1 cellular context compared by ENCODE assay signal in the genomic region with DNA sequence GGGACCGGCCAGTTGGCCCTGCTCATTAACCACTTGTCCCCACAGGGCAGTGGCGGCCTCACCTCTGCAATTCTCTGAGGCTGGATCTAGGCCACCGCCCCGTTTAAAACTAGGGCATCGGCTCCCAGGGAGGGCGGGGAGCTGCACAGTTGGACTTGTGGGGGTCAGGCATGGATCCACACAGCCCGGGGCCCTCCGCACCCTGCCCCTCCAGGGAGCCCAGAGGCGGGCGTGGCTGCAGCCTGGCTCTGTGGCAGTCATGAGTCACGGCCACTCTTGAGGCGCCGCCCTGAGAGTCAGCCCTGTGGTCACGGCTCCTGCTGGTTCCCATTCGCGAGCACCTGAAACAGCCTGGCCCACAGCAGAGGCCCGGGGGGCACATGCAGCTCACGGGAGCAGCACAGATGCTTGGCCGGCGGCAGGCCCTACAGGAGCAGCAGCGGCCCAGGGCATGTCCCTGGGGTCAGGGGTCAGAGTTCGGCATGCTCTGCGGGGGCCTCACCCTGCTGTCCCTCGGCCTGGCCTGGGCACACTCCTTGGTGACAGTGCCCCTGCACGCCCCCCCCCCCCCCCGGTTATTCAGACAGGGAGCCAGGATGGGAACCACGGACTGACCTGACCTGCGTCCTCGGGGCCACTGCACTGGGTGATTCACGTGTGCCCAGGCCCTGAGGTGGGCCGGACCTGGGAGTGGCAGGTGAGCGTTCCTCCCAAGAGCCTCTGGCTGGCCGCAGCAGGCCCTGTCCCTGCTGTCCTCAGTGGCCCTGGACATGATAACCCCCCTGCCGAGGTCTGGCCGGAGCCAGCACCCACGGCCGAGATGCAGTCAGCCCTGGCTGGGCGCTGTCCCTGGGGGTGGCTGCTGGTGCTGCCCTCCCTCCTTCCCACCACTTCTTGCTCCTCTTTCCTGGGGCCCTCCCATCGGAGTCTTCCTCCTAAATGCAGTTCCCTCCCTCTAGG.
TF ChIP-seq lines count a peak whose summit lies in the region.

No MANE protein-coding gene starts in this region.

TF ChIP-seq in A549, 52 proteins besides CTCF, POLR2A, EP300 and RAD21:
- no peak for TF ChIP-seq FOSL2 (IDR thresholded peaks at IDR 0.05)
- TF ChIP-seq FOSL2 (CRISPR knock-in tag; IDR thresholded peaks at IDR 0.05) = peak; percentile 62
- TF ChIP-seq, protein P1, sequence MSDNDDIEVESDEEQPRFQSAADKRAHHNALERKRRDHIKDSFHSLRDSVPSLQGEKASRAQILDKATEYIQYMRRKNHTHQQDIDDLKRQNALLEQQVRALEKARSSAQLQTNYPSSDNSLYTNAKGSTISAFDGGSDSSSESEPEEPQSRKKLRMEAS (IDR thresholded peaks at IDR 0.05) = peak; percentile 44; the same call in 1 of the 2 replicates
- TF ChIP-seq EHMT2 (IDR thresholded peaks at IDR 0.05; ENCODE audit: low read depth) = no peak
